In the genomic region with DNA sequence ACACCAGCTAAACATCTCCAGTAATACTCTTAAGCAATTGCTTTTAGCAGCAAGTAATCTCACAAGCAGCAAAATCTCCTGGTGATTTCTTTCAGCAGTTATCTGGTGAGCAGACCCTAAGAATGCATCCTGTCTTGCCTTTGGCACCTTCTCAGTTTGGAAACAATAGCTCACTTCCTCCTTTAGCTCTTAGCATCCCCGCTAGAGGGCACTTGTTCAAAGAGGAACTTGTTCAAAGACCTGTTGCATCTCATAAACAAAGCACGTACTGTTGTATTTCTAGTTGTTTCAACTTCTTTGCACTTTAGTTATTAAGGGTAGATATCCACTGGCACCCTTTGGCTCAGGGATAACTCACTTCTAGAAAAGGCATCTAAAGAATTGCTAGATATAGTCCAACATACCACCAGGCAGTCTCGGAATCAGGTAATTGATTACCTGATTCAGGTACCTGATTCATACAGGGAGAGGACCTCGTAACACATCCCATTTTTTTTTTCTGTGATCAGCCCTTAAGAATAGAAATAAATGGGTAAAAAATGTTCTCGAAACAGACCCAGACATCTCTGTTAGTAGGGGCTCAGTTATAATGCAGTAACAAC, we compare ENCODE assay signal across 8 cellular contexts.
DNase-seq lines count a peak whose midpoint lies in the region; ATAC-seq and TF ChIP-seq lines count a peak whose summit lies in the region.

No MANE protein-coding gene starts in this region.

- peak; percentile 65 for TF ChIP-seq CTCF in smooth muscle cell (IDR thresholded peaks at IDR 0.05; ENCODE audit: borderline replicate concordance, insufficient read depth, poor library complexity, severe bottlenecking)

- H3K79me2 ChIP-seq in smooth muscle cell (ENCODE audit: low read depth), result no peaks in the 10 kb centered on the region

- no peak overlapping the region for H3K27ac ChIP-seq in smooth muscle cell (ENCODE audit: low read depth)

- H3K27me3 ChIP-seq in smooth muscle cell (ENCODE audit: low read depth), result no peaks in the 10 kb centered on the region

- CTCF ChIA-PET in activated naive CD4-positive, alpha-beta T cell treated with anti-CD3 and anti-CD28 coated beads, Interleukin-2, amount 10 ng/mL, durations not matched to agents 7 days and 5 days (lab: Charles Lee), result interaction anchor here (0.7 to 2.1 kb wide), 14 partner anchors 9 to 274 kb away, joined by 3 to 9 read pairs (median 4); no protein-coding TSS in a partner anchor

- H3K4me2 ChIP-seq in smooth muscle cell, result no peak overlapping the region

- no peak overlapping the region for H3K4me3 Mint-ChIP-seq in activated naive CD4-positive, alpha-beta T cell treated with anti-CD3 and anti-CD28 coated beads, Interleukin-2, amount 10 ng/mL, durations not matched to agents 7 days and 5 days

- peaks cover 13% of the 10 kb centered on the region for H3K27me3 Mint-ChIP-seq in activated naive CD4-positive, alpha-beta T cell treated with anti-CD3 and anti-CD28 coated beads, Interleukin-2, amount 10 ng/mL, durations not matched to agents 7 days and 5 days

- H3K9me3 Mint-ChIP-seq in activated naive CD4-positive, alpha-beta T cell treated with anti-CD3 and anti-CD28 coated beads, Interleukin-2, amount 10 ng/mL, durations not matched to agents 7 days and 5 days, result peaks cover 7% of the 10 kb centered on the region

- H3K4me1 ChIP-seq in smooth muscle cell (ENCODE audit: low read depth), result no peaks in the 10 kb centered on the region

- H3K36me3 Mint-ChIP-seq in activated naive CD4-positive, alpha-beta T cell treated with anti-CD3 and anti-CD28 coated beads, Interleukin-2, amount 10 ng/mL, durations not matched to agents 7 days and 5 days, result no peaks in the 10 kb centered on the region

- intact Hi-C loops in left cardiac atrium (cut with DNase I), result loop anchor here in 1 of 2 donors (5.0 kb wide), 2 partner anchors 195 to 275 kb away; no protein-coding TSS in a partner anchor

- no peaks in the 10 kb centered on the region for H4K20me1 ChIP-seq in smooth muscle cell (ENCODE audit: low read depth)

- DNase-seq in D341Med (ENCODE audit: low spot score) (peak; percentile 51), NCI-H446 (lab: John Stamatoyannopoulos, UW) (peak; percentile 30 to 76), left cardiac atrium (peak; percentile 40), smooth muscle cell (lab: John Stamatoyannopoulos, UW; ENCODE audit: unreplicated experiment) (no peak), T-helper 9 cell (no peak)
- peak; percentile 63 for DNase-seq in activated naive CD4-positive, alpha-beta T cell treated with anti-CD3 and anti-CD28 coated beads, Interleukin-2, amount 10 ng/mL, durations not matched to agents 7 days and 5 days

- H3K4me3 ChIP-seq in smooth muscle cell, result no peak overlapping the region

- H2AFZ ChIP-seq in smooth muscle cell (ENCODE audit: low read depth), result no peak overlapping the region

- 46% methylated on average over 5 of the region's 5 CpGs for WGBS in smooth muscle cell (ENCODE audit: low lambda C conversion rate)

- H3F3A ChIP-seq in smooth muscle cell (ENCODE audit: low read depth), result no peaks in the 10 kb centered on the region

- H3K9ac ChIP-seq in smooth muscle cell (ENCODE audit: low read depth), result no peak overlapping the region

- peaks cover 2% of the 10 kb centered on the region for H3K4me1 Mint-ChIP-seq in activated naive CD4-positive, alpha-beta T cell treated with anti-CD3 and anti-CD28 coated beads, Interleukin-2, amount 10 ng/mL, durations not matched to agents 7 days and 5 days

- peak; percentile 86 for ATAC-seq in GM18873 (IDR thresholded peaks at IDR 0.05; ENCODE audit: low FRiP score, unreplicated experiment)
- peak; percentile 91 for ATAC-seq in HG03025 (IDR thresholded peaks at IDR 0.05; ENCODE audit: low FRiP score, unreplicated experiment)
- ATAC-seq in left cardiac atrium, result peak; percentile 61 to 63

- H3K9me3 ChIP-seq in smooth muscle cell (replicated peaks; ENCODE audit: low read depth), result no peaks in the 10 kb centered on the region

- H3K36me3 ChIP-seq in smooth muscle cell (ENCODE audit: low read depth), result no peaks in the 10 kb centered on the region

- no peak overlapping the region for H3K27ac Mint-ChIP-seq in activated naive CD4-positive, alpha-beta T cell treated with anti-CD3 and anti-CD28 coated beads, Interleukin-2, amount 10 ng/mL, durations not matched to agents 7 days and 5 days

Comparison
In these comparisons a context has a peak if more than half of its experiments do, and no peak if none do; other contexts are left out.
1. DNase-seq: peak in D341Med (single experiment), NCI-H446 (2 of 2), activated naive CD4-positive, alpha-beta T cell treated with anti-CD3 and anti-CD28 coated beads, Interleukin-2, amount 10 ng/mL, durations not matched to agents 7 days and 5 days (single experiment) and left cardiac atrium (single experiment); none in smooth muscle cell (single experiment) and T-helper 9 cell (single experiment).
2. Peak in every context shown above with its lines, with median percentiles within 50 percentile points of each other: ATAC-seq.